16 cellular contexts compared by ENCODE assay signal in genomic region chr4:148166132-148166531, GRCh38.
A peak's percentile ranks its signal among the peaks of the same experiment; 100 is the strongest.
DNase-seq lines count a peak whose midpoint lies in the region; ATAC-seq and TF ChIP-seq lines count a peak whose summit lies in the region.
"Had no signal": no experiment of that assay in that cellular context is flagged by ENCODE, and none has a peak within 500 bp of the region (broad histone marks: within the 10 kb centered on the region; RNA-seq: fewer than 3 reads in every experiment).

No MANE protein-coding gene starts in this region.

- DNase-seq in adipocyte (ENCODE audit: low read depth) (peak; percentile 75), heart left ventricle (peak in 1 of 5 donors; percentile 29), omental fat pad (ENCODE audit: low spot score) (no peak), transverse colon (no peak), NCI-H774 (lab: John Stamatoyannopoulos, UW) (no peak)
- DNase-seq in activated naive CD4-positive, alpha-beta T cell treated with Interleukin-2 at 50 U/mL for 16 hours, result no peak
- DNase-seq: activated CD4-positive, alpha-beta memory T cell treated with anti-CD3 and anti-CD28 coated beads, Interleukin-2, amount 10 ng/mL, durations not matched to agents 7 days and 5 days; activated effector memory CD4-positive, alpha-beta T cell treated with Interleukin-2 at 50 U/mL for 16 hours; CD8-positive, alpha-beta T cell; glutamatergic neuron; IMR-90; NCI-H1092; NCI-H2171 had no signal

- in situ Hi-C loops in transverse colon (cut with MboI; ENCODE audit: low pct_ligation_motif_present in 1 of 4, low pct_unique_long_range_greater_than_20kb in 1 of 4, low sequenced_read_pairs in 3 of 4), result loop anchor here in 1 of 4 donors (25.0 kb wide), 1 partner anchor 521 kb away; no protein-coding TSS in a partner anchor

- H3K36me3 ChIP-seq in adipocyte (ENCODE audit: control insufficient read depth, insufficient read depth, low read length, severe bottlenecking) (no peaks in the 10 kb centered on the region), heart left ventricle (no peaks in the 10 kb centered on the region), transverse colon (no peaks in the 10 kb centered on the region)
- H3K36me3 ChIP-seq: neutrophil, SJSA1 had no signal

- TF ChIP-seq EP300 in transverse colon (IDR thresholded peaks at IDR 0.05; ENCODE audit: low read depth), result no peak

- no peak for TF ChIP-seq POLR2A in heart left ventricle (IDR thresholded peaks at IDR 0.05)
- TF ChIP-seq POLR2A in transverse colon (IDR thresholded peaks at IDR 0.05), result no peak

- H3K27ac ChIP-seq in heart left ventricle, result peak overlapping the region in 10 of 12 donors; percentile 22 to 71 (median 50)
- H3K27ac ChIP-seq in transverse colon, result peak overlapping the region; percentile 15 to 41 (median 26)
- H3K27ac ChIP-seq: neutrophil, SJSA1 had no signal

- H3K4me3 ChIP-seq in adipocyte (ENCODE audit: low read length), result peak overlapping the region; percentile 70
- H3K4me3 ChIP-seq in heart left ventricle, result peak overlapping the region in 8 of 12 donors; percentile 10 to 39 (median 18)
- no peak overlapping the region for H3K4me3 ChIP-seq in transverse colon
- H3K4me3 ChIP-seq: SJSA1 had no signal

- H3K9ac ChIP-seq in adipocyte (ENCODE audit: low read length), result peak overlapping the region; percentile 52

- H3K4me1 ChIP-seq in adipocyte (ENCODE audit: control insufficient read depth, insufficient read depth, low read length) (peaks cover 6% of the 10 kb centered on the region), heart left ventricle (peaks cover 0 to 50% (median 30%) of the 10 kb centered on the region in 12 donors), transverse colon (peaks cover 9 to 60% (median 25%) of the 10 kb centered on the region in 4 donors)
- H3K4me1 ChIP-seq: SJSA1 had no signal

- no peak for TF ChIP-seq CTCF in heart left ventricle (IDR thresholded peaks at IDR 0.05)
- no peak for TF ChIP-seq CTCF in omental fat pad (IDR thresholded peaks at IDR 0.05)
- TF ChIP-seq CTCF in transverse colon (IDR thresholded peaks at IDR 0.05), result no peak

- peak; percentile 47 to 72 (median 64) for ATAC-seq in heart left ventricle
- peak; percentile 57 for ATAC-seq in omental fat pad (ENCODE audit: low FRiP score)
- no peak for ATAC-seq in GM18511 (IDR thresholded peaks at IDR 0.05; ENCODE audit: unreplicated experiment)
- ATAC-seq: CD8-positive, alpha-beta T cell had no signal

- H3K9me3 ChIP-seq in adipocyte (ENCODE audit: control insufficient read depth, low read length), result no peaks in the 10 kb centered on the region
- no peaks in the 10 kb centered on the region for H3K9me3 ChIP-seq in heart left ventricle
- H3K9me3 ChIP-seq in transverse colon, result no peaks in the 10 kb centered on the region
- H3K9me3 ChIP-seq: neutrophil, SJSA1 had no signal

- WGBS in heart left ventricle, 4 donors, result 32 to 48% (median 35%) methylated on average over 6 of the region's 6 CpGs
- 59 to 67% methylated on average over 3 to 6 of the region's 6 CpGs for WGBS in transverse colon (ENCODE audit: low coverage in 1 of 2), 2 donors

- no peaks in the 10 kb centered on the region for H3K27me3 ChIP-seq in adipocyte (replicated peaks; ENCODE audit: control insufficient read depth, insufficient read depth, low read length)
- H3K27me3 ChIP-seq in heart left ventricle, result no peaks in the 10 kb centered on the region
- H3K27me3 ChIP-seq in transverse colon, result no peaks in the 10 kb centered on the region
- H3K27me3 ChIP-seq: neutrophil, SJSA1 had no signal

- intact Hi-C loops in heart left ventricle (cut with DNase I), result no loop called here
- intact Hi-C loops in transverse colon (cut with DNase I; ENCODE audit: low total_unique reads), result no loop called here

Comparison
In these comparisons a context has a peak if more than half of its experiments do, and no peak if none do; other contexts are left out.
1. H3K4me3 ChIP-seq: peak in adipocyte (single experiment) and heart left ventricle (8 of 12); none in transverse colon (0 of 4).